Comparison of ENCODE assay signal across 25 cellular contexts in genomic region chr4:104615496-104615895, GRCh38.
"Had no signal": no experiment of that assay in that cellular context is flagged by ENCODE, and none has a peak within 500 bp of the region (broad histone marks: within the 10 kb centered on the region; RNA-seq: fewer than 3 reads in every experiment).

No MANE protein-coding gene starts in this region.

- DNase-seq: activated CD4-positive, alpha-beta memory T cell treated with anti-CD3 and anti-CD28 coated beads for 36 hours; activated CD4-positive, alpha-beta T cell treated with anti-CD3 and anti-CD28 coated beads, Interleukin-2, amount 10 ng/mL, durations not matched to agents 7 days and 5 days; activated CD4-positive, CD25-positive, alpha-beta regulatory T cell; activated CD8-positive, alpha-beta memory T cell treated with anti-CD3 and anti-CD28 coated beads for 24 hours; activated effector memory CD4-positive, alpha-beta T cell treated with anti-CD3 and anti-CD28 coated beads, Interleukin-2, amount 50 U/mL, for 16 hours; activated naive CD4-positive, alpha-beta T cell treated with Interleukin-2 at 50 U/mL for 16 hours; activated naive CD8-positive, alpha-beta T cell treated with anti-CD3 and anti-CD28 coated beads, Interleukin-2, amount 50 U/mL, for 24 hours; activated T-cell treated with anti-CD3 and anti-CD28 coated beads, Interleukin-2, amount 50 U/mL, for 4 hours; amniotic stem cell; body of pancreas; Karpas-422; NCI-H1436 treated with DMSO at 0.1 percent for 48 hours; NCI-H187; NCI-H2081; NCI-H2171 treated with DMSO at 0.1 percent for 48 hours; NCI-H226; NCI-H526 treated with DMSO at 0.1 percent for 48 hours; NCI-H82; SJCRH30; SK-N-SH; T-helper 1 cell had no signal

- H3K4me1 Mint-ChIP-seq: activated CD4-positive, alpha-beta T cell treated with anti-CD3 and anti-CD28 coated beads, Interleukin-2, amount 10 ng/mL, durations not matched to agents 7 days and 5 days; activated naive CD8-positive, alpha-beta T cell treated with anti-CD3 and anti-CD28 coated beads, Interleukin-2, amount 50 U/mL, for 24 hours had no signal

- FAIRE-seq: K562 had no signal

- H3K4me3 ChIP-seq: ascending aorta, body of pancreas, K562, SJCRH30 had no signal

- ATAC-seq: activated naive CD4-positive, alpha-beta T cell treated with anti-CD3 and anti-CD28 coated beads, Interleukin-2, amount 50 U/mL, for 72 hours; activated naive CD8-positive, alpha-beta T cell treated with anti-CD3 and anti-CD28 coated beads, Interleukin-2, amount 50 U/mL, for 24 hours; activated T-cell treated with anti-CD3 and anti-CD28 coated beads, Interleukin-2, amount 50 U/mL, for 4 hours; body of pancreas; K562 had no signal

- H3K9me3 Mint-ChIP-seq: activated CD4-positive, alpha-beta memory T cell treated with anti-CD3 and anti-CD28 coated beads for 36 hours had no signal

- H3K9ac ChIP-seq: SK-N-SH had no signal

- H3K4me2 ChIP-seq: SK-N-SH had no signal

- H3K4me3 Mint-ChIP-seq: activated CD4-positive, alpha-beta memory T cell treated with anti-CD3 and anti-CD28 coated beads for 36 hours; activated CD4-positive, alpha-beta T cell treated with anti-CD3 and anti-CD28 coated beads, Interleukin-2, amount 10 ng/mL, durations not matched to agents 7 days and 5 days; activated naive CD8-positive, alpha-beta T cell treated with anti-CD3 and anti-CD28 coated beads, Interleukin-2, amount 50 U/mL, for 24 hours; activated T-cell treated with anti-CD3 and anti-CD28 coated beads, Interleukin-2, amount 50 U/mL, for 4 hours had no signal

- H3K27ac ChIP-seq: ascending aorta, body of pancreas, SJCRH30, VCaP had no signal

- H3K4me1 ChIP-seq: ascending aorta, body of pancreas, SJCRH30 had no signal

- H3K36me3 Mint-ChIP-seq: activated CD4-positive, alpha-beta memory T cell treated with anti-CD3 and anti-CD28 coated beads for 36 hours; activated naive CD4-positive, alpha-beta T cell treated with anti-CD3 and anti-CD28 coated beads, Interleukin-2, amount 50 U/mL, for 72 hours had no signal

- H3K9me3 ChIP-seq: SJCRH30, SK-N-SH had no signal

- H3K27me3 ChIP-seq: ascending aorta, body of pancreas, SJCRH30 had no signal

- H3K36me3 ChIP-seq: ascending aorta, SJCRH30 had no signal

- H3K27ac Mint-ChIP-seq: activated CD4-positive, alpha-beta memory T cell treated with anti-CD3 and anti-CD28 coated beads for 36 hours; activated CD4-positive, alpha-beta T cell treated with anti-CD3 and anti-CD28 coated beads, Interleukin-2, amount 10 ng/mL, durations not matched to agents 7 days and 5 days; activated naive CD8-positive, alpha-beta T cell treated with anti-CD3 and anti-CD28 coated beads, Interleukin-2, amount 50 U/mL, for 24 hours had no signal

- H3K27me3 Mint-ChIP-seq: activated CD4-positive, alpha-beta T cell treated with anti-CD3 and anti-CD28 coated beads, Interleukin-2, amount 10 ng/mL, durations not matched to agents 7 days and 5 days had no signal
